ENCODE assay signal across 18 cellular contexts in genomic region chr3:55500555-55501340, GRCh38. TPM values are rescaled to one million over a fixed set of nuclear protein-coding genes. Genes with fewer than 3 reads are reported as not detected.
DNase-seq lines count a peak whose midpoint lies in the region; ATAC-seq and TF ChIP-seq lines count a peak whose summit lies in the region.
"Had no signal": no experiment of that assay in that cellular context is flagged by ENCODE, and none has a peak within 500 bp of the region (broad histone marks: within the 10 kb centered on the region; RNA-seq: fewer than 3 reads in every experiment).

No MANE protein-coding gene starts in this region.

- H3K79me2 ChIP-seq in PC-3 (ENCODE audit: low read length) (no peaks in the 10 kb centered on the region), neural progenitor cell (ENCODE audit: low read depth) (no peaks in the 10 kb centered on the region)

- H3F3A ChIP-seq in PC-3 (ENCODE audit: low read length, unreplicated experiment) (no peaks in the 10 kb centered on the region), neural progenitor cell (ENCODE audit: low read depth) (no peaks in the 10 kb centered on the region)

- H3K4me2 ChIP-seq in PC-3 (ENCODE audit: low read length) (no peak overlapping the region), neural progenitor cell (no peak overlapping the region)
- H3K4me2 ChIP-seq: BLaER1 treated with 17β-estradiol and CSF1 and Interleukin-3, amounts not matched to agents 10 nM and 100 nM had no signal

- H4K20me1 ChIP-seq in PC-3 (ENCODE audit: low read length) (no peaks in the 10 kb centered on the region), neural progenitor cell (ENCODE audit: low read depth) (no peaks in the 10 kb centered on the region)
- H4K20me1 ChIP-seq: BLaER1 treated with 17β-estradiol and CSF1 and Interleukin-3, amounts not matched to agents 10 nM and 100 nM had no signal

- TF ChIP-seq CTCF in PC-3 (conservative IDR thresholded peaks at IDR 0.05; ENCODE audit: low read depth, low read length) (no peak), astrocyte of the spinal cord (IDR thresholded peaks at IDR 0.05; ENCODE audit: low read depth, low read length) (no peak), neural progenitor cell (IDR thresholded peaks at IDR 0.05) (no peak), prostate gland (IDR thresholded peaks at IDR 0.05) (no peak)

- H3K9me3 Mint-ChIP-seq in neural progenitor cell, result no peaks in the 10 kb centered on the region
- no peaks in the 10 kb centered on the region for H3K9me3 Mint-ChIP-seq in activated CD4-positive, alpha-beta T cell treated with anti-CD3 and anti-CD28 coated beads, Interleukin-2, amount 10 ng/mL, durations not matched to agents 7 days and 5 days

- intact Hi-C loops in PC-3 (cut with micrococcal nuclease), result no loop called here
- intact Hi-C loops in prostate gland (cut with DNase I), result no loop called here

- no peaks in the 10 kb centered on the region for H3K9me3 ChIP-seq in PC-3 (ENCODE audit: low read length)
- no peaks in the 10 kb centered on the region for H3K9me3 ChIP-seq in neural progenitor cell (ENCODE audit: low read depth)
- no peaks in the 10 kb centered on the region for H3K9me3 ChIP-seq in prostate gland
- H3K9me3 ChIP-seq: BLaER1 treated with 17β-estradiol and CSF1 and Interleukin-3, amounts not matched to agents 10 nM and 100 nM had no signal

- no peaks in the 10 kb centered on the region for H3K36me3 Mint-ChIP-seq in neural progenitor cell
- H3K36me3 Mint-ChIP-seq in activated CD4-positive, alpha-beta T cell treated with anti-CD3 and anti-CD28 coated beads, Interleukin-2, amount 10 ng/mL, durations not matched to agents 7 days and 5 days (ENCODE audit: low read depth), result no peaks in the 10 kb centered on the region

- H3K27me3 ChIP-seq in PC-3 (ENCODE audit: low read length) (no peaks in the 10 kb centered on the region), neural progenitor cell (no peaks in the 10 kb centered on the region), prostate gland (replicated peaks; ENCODE audit: insufficient read depth) (no peaks in the 10 kb centered on the region)
- H3K27me3 ChIP-seq: BLaER1 treated with 17β-estradiol and CSF1 and Interleukin-3, amounts not matched to agents 10 nM and 100 nM had no signal

- no peaks in the 10 kb centered on the region for H3K36me3 ChIP-seq in PC-3 (ENCODE audit: low read depth, low read length)
- no peaks in the 10 kb centered on the region for H3K36me3 ChIP-seq in neural progenitor cell
- no peaks in the 10 kb centered on the region for H3K36me3 ChIP-seq in prostate gland
- H3K36me3 ChIP-seq: BLaER1 treated with 17β-estradiol and CSF1 and Interleukin-3, amounts not matched to agents 10 nM and 100 nM had no signal

- no peak for TF ChIP-seq POLR2A in prostate gland (IDR thresholded peaks at IDR 0.05)

- H3K4me3 ChIP-seq in PC-3 (ENCODE audit: low read length) (no peak overlapping the region), astrocyte of the spinal cord (ENCODE audit: low read depth, low read length) (no peak overlapping the region), neural progenitor cell (no peak overlapping the region), prostate gland (no peak overlapping the region)
- H3K4me3 ChIP-seq: BLaER1 treated with 17β-estradiol and CSF1 and Interleukin-3, amounts not matched to agents 10 nM and 100 nM had no signal

- no peak overlapping the region for H3K4me3 Mint-ChIP-seq in neural progenitor cell
- H3K4me3 Mint-ChIP-seq in activated CD4-positive, alpha-beta T cell treated with anti-CD3 and anti-CD28 coated beads, Interleukin-2, amount 10 ng/mL, durations not matched to agents 7 days and 5 days, result no peak overlapping the region

- in situ Hi-C loops in astrocyte of the spinal cord (cut with HindIII; ENCODE audit: low sequenced_read_pairs), result no loop called here

- H2AFZ ChIP-seq in PC-3 (ENCODE audit: low read length), result no peak overlapping the region
- H2AFZ ChIP-seq in neural progenitor cell (replicated peaks), result no peak overlapping the region

- H3K27me3 Mint-ChIP-seq in neural progenitor cell (ENCODE audit: insufficient read depth, low read depth), result no peaks in the 10 kb centered on the region
- H3K27me3 Mint-ChIP-seq in activated CD4-positive, alpha-beta T cell treated with anti-CD3 and anti-CD28 coated beads, Interleukin-2, amount 10 ng/mL, durations not matched to agents 7 days and 5 days, result peaks cover 4% of the 10 kb centered on the region

- peak overlapping the region; percentile 24 for H3K27ac Mint-ChIP-seq in neural progenitor cell
- no peak overlapping the region for H3K27ac Mint-ChIP-seq in activated CD4-positive, alpha-beta T cell treated with anti-CD3 and anti-CD28 coated beads, Interleukin-2, amount 10 ng/mL, durations not matched to agents 7 days and 5 days

- peaks cover 5% of the 10 kb centered on the region for H3K4me1 Mint-ChIP-seq in neural progenitor cell
- H3K4me1 Mint-ChIP-seq in activated CD4-positive, alpha-beta T cell treated with anti-CD3 and anti-CD28 coated beads, Interleukin-2, amount 10 ng/mL, durations not matched to agents 7 days and 5 days, result no peaks in the 10 kb centered on the region

- POLR2A ChIA-PET in PC-3 (lab: Charles Lee; ENCODE audit: unreplicated experiment), result interaction anchor here (0.6 kb wide), 1 partner anchor 77 kb away, joined by 3 read pairs; no protein-coding TSS in a partner anchor
- POLR2A ChIA-PET in activated CD4-positive, alpha-beta T cell treated with anti-CD3 and anti-CD28 coated beads, Interleukin-2, amount 10 ng/mL, durations not matched to agents 7 days and 5 days (lab: Charles Lee), result no interaction called here

- DNase-seq in EL (peak; percentile 57), PC-3 (peak; percentile 9), astrocyte of the spinal cord (ENCODE audit: low read depth, low spot score) (peak; percentile 74), neural progenitor cell (ENCODE audit: low spot score) (no peak), NOMO-1 treated with dmso at 0.1 percent for 144 hours (lab: John Stamatoyannopoulos, UW; ENCODE audit: unreplicated experiment) (no peak), prostate gland (ENCODE audit: low spot score) (no peak)
- DNase-seq in activated CD4-positive, CD25-positive, alpha-beta regulatory T cell treated with anti-CD3 and anti-CD28 coated beads, Interleukin-2, amount 50 U/mL, for 72 hours, result no peak
- no peak for DNase-seq in activated CD4-positive, alpha-beta T cell treated with anti-CD3 and anti-CD28 coated beads, Interleukin-2, amount 10 ng/mL, durations not matched to agents 7 days and 5 days
- DNase-seq: DMS79 treated with DMSO at 0.1 percent for 48 hours, HCEC 1CT, NCI-H1436, NCI-H2029, NCI-H2171, NCI-H446, NCI-H69, OCI-M1 had no signal

- no peak for ATAC-seq in PC-3

- no peaks in the 10 kb centered on the region for H3K4me1 ChIP-seq in PC-3 (ENCODE audit: insufficient read depth, low read length)
- no peaks in the 10 kb centered on the region for H3K4me1 ChIP-seq in neural progenitor cell
- no peaks in the 10 kb centered on the region for H3K4me1 ChIP-seq in prostate gland (replicated peaks)
- H3K4me1 ChIP-seq: BLaER1 treated with 17β-estradiol and CSF1 and Interleukin-3, amounts not matched to agents 10 nM and 100 nM had no signal

- no TSS peak for BruUV-seq in PC-3 (replicated peaks; lab: Mats Ljungman, UMichigan)

- H3K9me2 ChIP-seq in PC-3 (replicated peaks; ENCODE audit: low read length), result no peaks in the 10 kb centered on the region

- H3K27ac ChIP-seq in PC-3 (ENCODE audit: low read length) (no peak overlapping the region), neural progenitor cell (no peak overlapping the region), prostate gland (no peak overlapping the region)
- H3K27ac ChIP-seq: BLaER1 treated with 17β-estradiol and CSF1 and Interleukin-3, amounts not matched to agents 10 nM and 100 nM; HL-60 had no signal

- CTCF ChIA-PET in PC-3 (lab: Charles Lee), result no interaction called here
- CTCF ChIA-PET in activated CD4-positive, alpha-beta T cell treated with anti-CD3 and anti-CD28 coated beads, Interleukin-2, amount 10 ng/mL, durations not matched to agents 7 days and 5 days (lab: Charles Lee), result no interaction called here

- H3K9ac ChIP-seq in PC-3 (ENCODE audit: low read length) (no peak overlapping the region), neural progenitor cell (no peak overlapping the region)
- H3K9ac ChIP-seq: BLaER1 treated with 17β-estradiol and CSF1 and Interleukin-3, amounts not matched to agents 10 nM and 100 nM had no signal

- WGBS in prostate gland, result 88% methylated on average over 5 of the region's 5 CpGs

RNA-seq across cellular contexts. Expression of gene WNT5A, which starts 13.6 kb away (rescaled TPM):
- total RNA-seq in PC-3 (2014; rRNA removed), result 21.8 and 28.5 TPM in 2 replicates
- 3.3 and 5.5 TPM in 2 replicates for total RNA-seq in neural progenitor cell (ENCODE audit: low replicate concordance)
- not detected for total RNA-seq in activated CD4-positive, alpha-beta T cell treated with anti-CD3 and anti-CD28 coated beads, Interleukin-2, amount 10 ng/mL, durations not matched to agents 7 days and 5 days
- 10 to 100 TPM in 1 of 2 donors, 1 to 10 TPM in 1; 9.5 to 14.3 TPM for total RNA-seq in prostate gland

Comparison
In these comparisons a context has a peak if more than half of its experiments do, and no peak if none do; other contexts are left out.
1. DNase-seq: peak in EL (single experiment), PC-3 (single experiment) and astrocyte of the spinal cord (single experiment); none in neural progenitor cell (single experiment), activated CD4-positive, CD25-positive, alpha-beta regulatory T cell treated with anti-CD3 and anti-CD28 coated beads, Interleukin-2, amount 50 U/mL, for 72 hours (single experiment), NOMO-1 treated with dmso at 0.1 percent for 144 hours (single experiment), activated CD4-positive, alpha-beta T cell treated with anti-CD3 and anti-CD28 coated beads, Interleukin-2, amount 10 ng/mL, durations not matched to agents 7 days and 5 days (single experiment) and prostate gland (single experiment).